Comparison of ENCODE assay signal across 14 cellular contexts in the genomic region with DNA sequence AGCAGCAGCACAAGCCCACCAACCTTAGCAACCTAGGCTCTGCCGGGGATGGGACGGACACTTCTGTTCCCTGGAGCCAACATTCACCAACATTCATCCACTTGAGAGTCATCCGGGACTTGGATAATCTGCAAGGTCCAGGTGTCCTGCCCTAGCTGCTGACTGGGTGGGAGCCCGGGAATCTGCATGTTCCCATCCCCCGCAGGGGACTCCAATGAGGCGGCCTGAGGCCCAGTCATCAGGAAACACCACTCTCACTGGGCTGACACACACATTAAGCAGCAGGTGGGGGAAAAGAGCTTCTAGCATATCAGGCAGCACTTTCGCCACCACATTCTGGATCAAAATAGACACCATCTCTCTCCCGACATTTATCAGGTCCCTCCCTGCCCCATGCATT. TPM values are rescaled to one million over a fixed set of nuclear protein-coding genes. Genes with fewer than 3 reads are reported as not detected.
A peak's percentile ranks its signal among the peaks of the same experiment; 100 is the strongest.
DNase-seq lines count a peak whose midpoint lies in the region; ATAC-seq, FAIRE-seq and TF ChIP-seq lines count a peak whose summit lies in the region.
"Had no signal": no experiment of that assay in that cellular context is flagged by ENCODE, and none has a peak within 500 bp of the region (broad histone marks: within the 10 kb centered on the region; RNA-seq: fewer than 3 reads in every experiment).

No MANE protein-coding gene starts in this region.

- TF ChIP-seq CTCF in WERI-Rb-1 (IDR thresholded peaks at IDR 0.05; ENCODE audit: low read depth, low read length) = peak; percentile 23; the same call in 1 of the 2 replicates

- peak overlapping the region; percentile 75 for H3K27ac ChIP-seq in WERI-Rb-1
- no peak overlapping the region for H3K27ac ChIP-seq in small intestine (ENCODE audit: low read depth in 1 of 2, low read length in 1 of 2)
- H3K27ac ChIP-seq: skin epidermis had no signal

- no peaks in the 10 kb centered on the region for H3K4me1 ChIP-seq in small intestine (ENCODE audit: control insufficient read depth in 2 of 2, insufficient read depth in 1 of 2, low read depth in 1 of 2, low read length in 1 of 2)

- FAIRE-seq in GM18507 (lab: Jason Lieb, UNC) (no peak), small intestine (lab: Jason Lieb, UNC) (no peak)
- FAIRE-seq: H54 had no signal

- DNase-seq in GM18507 (ENCODE audit: extremely low spot score, insufficient read length, low read depth) (peak; percentile 25), NCI-H1092 treated with DMSO at 0.1 percent for 48 hours (lab: John Stamatoyannopoulos, UW) (peak; percentile 91), WERI-Rb-1 (peak; percentile 77), mesenteric fat pad (ENCODE audit: low spot score) (peak; percentile 69), small intestine (no peak), H4 (ENCODE audit: low spot score) (no peak)
- DNase-seq: activated CD4-positive, alpha-beta T cell treated with anti-CD3 and anti-CD28 coated beads, Interleukin-2, amount 50 U/mL, for 4 hours; CD4-positive, CD25-positive, alpha-beta regulatory T cell; mammary epithelial cell; stimulated activated naive CD8-positive, alpha-beta T cell treated with anti-CD3 and anti-CD28 coated beads, Interleukin-15, amount 100 ng/mL, for 72 hours had no signal

- H3K9me3 ChIP-seq in WERI-Rb-1 (ENCODE audit: severe bottlenecking) = no peaks in the 10 kb centered on the region
- no peaks in the 10 kb centered on the region for H3K9me3 ChIP-seq in small intestine (ENCODE audit: control insufficient read depth, low read depth)

- ATAC-seq in HG03280 (IDR thresholded peaks at IDR 0.05; ENCODE audit: unreplicated experiment) = no peak
- ATAC-seq: stimulated activated naive CD8-positive, alpha-beta T cell treated with anti-CD3 and anti-CD28 coated beads, Interleukin-15, amount 100 ng/mL, for 72 hours had no signal

- no peak overlapping the region for H3K4me3 ChIP-seq in WERI-Rb-1 (ENCODE audit: low read depth, low read length)
- no peak overlapping the region for H3K4me3 ChIP-seq in small intestine (ENCODE audit: low read depth in 1 of 2, low read length in 2 of 2)
- H3K4me3 ChIP-seq: skin epidermis had no signal

- no peaks in the 10 kb centered on the region for H3K36me3 ChIP-seq in WERI-Rb-1
- H3K36me3 ChIP-seq in small intestine (ENCODE audit: control insufficient read depth in 2 of 2, insufficient read depth in 2 of 2, low read length in 2 of 2) = no peaks in the 10 kb centered on the region

- H3K27me3 ChIP-seq in WERI-Rb-1 (ENCODE audit: insufficient read depth, low read depth, severe bottlenecking) = no peaks in the 10 kb centered on the region
- H3K27me3 ChIP-seq in small intestine (ENCODE audit: control insufficient read depth in 2 of 2, insufficient read depth in 2 of 2, low read length in 2 of 2) = no peaks in the 10 kb centered on the region

- 72 to 76% (median 75%) methylated on average over 8 of the region's 8 CpGs for WGBS in small intestine, 3 donors

RNA-seq across cellular contexts. Expression of a gene that starts 38.4 kb away (rescaled TPM):
- total RNA-seq in mesenteric fat pad = 4.4 TPM
- 1 to 10 TPM in 2 of 3 donors, under 1 TPM in 1; 0.89 to 2.9 (median 1.1) TPM for polyA plus RNA-seq in small intestine
- 9.4 and 10.3 TPM in 2 replicates for total RNA-seq in H4 (2014; rRNA removed; shearing (Covaris generic))

RNA-seq across cellular contexts. Expression of a gene that starts 52.7 kb away (rescaled TPM):
- total RNA-seq in mesenteric fat pad = not detected
- polyA plus RNA-seq in small intestine = 10 to 100 TPM in 2 of 3 donors, under 1 TPM in 1; 0.33 to 37.3 (median 25.7) TPM
- total RNA-seq in H4 (2014; rRNA removed; shearing (Covaris generic)) = not detected in 2 replicates
- total RNA-seq: CD4-positive, CD25-positive, alpha-beta regulatory T cell; G401 had no signal
- polyA plus RNA-seq: CD4-positive, CD25-positive, alpha-beta regulatory T cell; mammary epithelial cell had no signal

Comparison
In these comparisons a context has a peak if more than half of its experiments do, and no peak if none do; other contexts are left out.
1. DNase-seq: peak in GM18507 (single experiment), NCI-H1092 treated with DMSO at 0.1 percent for 48 hours (single experiment), WERI-Rb-1 (single experiment) and mesenteric fat pad (single experiment); none in small intestine (single experiment) and H4 (single experiment).